In genomic region chr10:114398587-114399331, GRCh38 we compare ENCODE assay signal across 13 cellular contexts.
"Had no signal": no experiment of that assay in that cellular context is flagged by ENCODE, and none has a peak within 500 bp of the region (broad histone marks: within the 10 kb centered on the region; RNA-seq: fewer than 3 reads in every experiment).

No MANE protein-coding gene starts in this region.

- H3K36me3 ChIP-seq: suprapubic skin, vagina, WERI-Rb-1 had no signal

- DNase-seq: activated CD4-positive, alpha-beta memory T cell treated with anti-CD3 and anti-CD28 coated beads, Interleukin-2, amount 10 ng/mL, durations not matched to agents 7 days and 5 days; activated CD4-positive, alpha-beta T cell treated with anti-CD3 and anti-CD28 coated beads for 36 hours; activated CD8-positive, alpha-beta memory T cell treated with anti-CD3 and anti-CD28 coated beads, Interleukin-2, amount 50 U/mL, for 4 hours; activated naive CD4-positive, alpha-beta T cell; foreskin keratinocyte; head of caudate nucleus; stimulated activated CD4-positive, alpha-beta T cell treated with anti-CD3 and anti-CD28 coated beads, Interleukin-2, amount 100 ng/mL, for 24 hours; stimulated activated naive CD4-positive, alpha-beta T cell; T-helper 1 cell; WERI-Rb-1 had no signal

- H3K27me3 ChIP-seq: foreskin keratinocyte, vagina had no signal

- H3K4me3 ChIP-seq: vagina had no signal

- ATAC-seq: activated CD4-positive, alpha-beta T cell treated with anti-CD3 and anti-CD28 coated beads for 36 hours; foreskin keratinocyte; left lobe of liver had no signal

- H3K9me3 ChIP-seq: suprapubic skin, vagina had no signal

- H3K27ac ChIP-seq: foreskin keratinocyte, WERI-Rb-1 had no signal
